8 cellular contexts compared by ENCODE assay signal in the genomic region with DNA sequence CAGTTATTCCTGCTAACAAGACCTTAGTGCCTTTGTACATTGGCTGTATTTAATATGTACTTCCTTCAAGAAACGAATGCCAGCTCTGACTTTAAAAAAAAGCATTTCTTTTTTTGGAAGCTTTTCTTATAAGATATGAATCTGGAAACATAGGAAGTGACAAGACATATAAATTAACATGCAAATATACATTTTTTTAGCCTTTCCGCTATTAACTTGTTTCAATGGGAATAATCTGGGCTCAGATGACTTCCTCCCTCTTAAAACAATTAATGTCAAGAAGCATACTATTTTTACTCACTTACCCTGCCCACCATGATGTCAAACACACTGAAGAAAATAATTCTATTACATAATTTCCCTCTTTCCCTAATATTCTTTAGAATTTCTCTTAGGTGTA. TPM values are rescaled to one million over a fixed set of nuclear protein-coding genes. Genes with fewer than 3 reads are reported as not detected.
DNase-seq lines count a peak whose midpoint lies in the region; ATAC-seq and TF ChIP-seq lines count a peak whose summit lies in the region.

No MANE protein-coding gene starts in this region.

- H3K27me3 ChIP-seq in Peyer's patch (no peaks in the 10 kb centered on the region), psoas muscle (ENCODE audit: insufficient read depth in 3 of 3, low read length in 2 of 3) (no peaks in the 10 kb centered on the region), uterus (no peaks in the 10 kb centered on the region)

- H3K4me1 ChIP-seq in Peyer's patch (peaks cover 0 to 35% (median 7%) of the 10 kb centered on the region in 4 donors), psoas muscle (peaks cover 31% of the 10 kb centered on the region), uterus (no peaks in the 10 kb centered on the region)

- 33 to 51% (median 45%) methylated on average over 2 of the region's 2 CpGs for WGBS in psoas muscle, 3 donors

- TF ChIP-seq CTCF in GM12864 (IDR thresholded peaks at IDR 0.05; ENCODE audit: low read depth, low read length, missing control alignments) (no peak), Peyer's patch (IDR thresholded peaks at IDR 0.05) (no peak), psoas muscle (IDR thresholded peaks at IDR 0.05) (no peak), uterus (IDR thresholded peaks at IDR 0.05) (no peak)

- DNase-seq in GM12864 (ENCODE audit: low read depth) (no peak), Peyer's patch (no peak), epithelial cell of prostate (ENCODE audit: low read depth, low spot score) (no peak), psoas muscle (no peak), uterus (no peak), NCI-H2196 (lab: John Stamatoyannopoulos, UW; ENCODE audit: unreplicated experiment) (no peak)

- TF ChIP-seq POLR2A in Peyer's patch (IDR thresholded peaks at IDR 0.05) (no peak), uterus (IDR thresholded peaks at IDR 0.05) (no peak)

- H3K27ac ChIP-seq in Peyer's patch, result peak overlapping the region in 3 of 4 donors; percentile 96 to 99 (median 97)
- peak overlapping the region; percentile 98 for H3K27ac ChIP-seq in epithelial cell of prostate
- H3K27ac ChIP-seq in psoas muscle, result no peak overlapping the region
- peak overlapping the region in 1 of 2 donors; percentile 85 for H3K27ac ChIP-seq in uterus

- intact Hi-C loops in psoas muscle (cut with DNase I), result loop anchor here in 1 of 2 donors (5.0 kb wide), 1 partner anchor 128 kb away; a partner anchor contains a TSS
- intact Hi-C loops in uterus (cut with DNase I; ENCODE audit: low total_unique reads), result no loop called here

- H3K36me3 ChIP-seq in Peyer's patch (no peaks in the 10 kb centered on the region), psoas muscle (ENCODE audit: insufficient read depth in 1 of 2, low read depth in 1 of 2) (no peaks in the 10 kb centered on the region), uterus (no peaks in the 10 kb centered on the region)

- H3K4me3 ChIP-seq in GM12864 (ENCODE audit: low read depth, low read length), result peak overlapping the region; percentile 63; the same call in 1 of the 2 replicates
- H3K4me3 ChIP-seq in Peyer's patch, result peak overlapping the region in 3 of 4 donors; percentile 85 to 89 (median 88)
- peak overlapping the region; percentile 88 for H3K4me3 ChIP-seq in psoas muscle
- H3K4me3 ChIP-seq in uterus, result no peak overlapping the region

- ATAC-seq in psoas muscle (no peak), GM21526 (IDR thresholded peaks at IDR 0.05; ENCODE audit: low FRiP score, unreplicated experiment) (no peak), GM21360 (IDR thresholded peaks at IDR 0.05; ENCODE audit: unreplicated experiment) (no peak)

- H3K9me3 ChIP-seq in Peyer's patch (no peaks in the 10 kb centered on the region), psoas muscle (no peaks in the 10 kb centered on the region), uterus (no peaks in the 10 kb centered on the region)

RNA-seq across cellular contexts. Expression of a gene that starts 1.4 kb away (rescaled TPM):
- total RNA-seq in Peyer's patch (10 to 100 TPM; 46.2 to 84.2 (median 69.3) TPM), psoas muscle (10 to 100 TPM in 2 of 4 donors, 1 to 10 TPM in 2; 6.2 to 11.5 (median 9.5) TPM), uterus (10 to 100 TPM in 3 of 4 donors, 1 to 10 TPM in 1; 1.8 to 37.5 (median 19.5) TPM)
- 1 to 10 TPM; 1.4 to 4.6 (median 1.6) TPM for polyA plus RNA-seq in psoas muscle

Comparison
In these comparisons a context has a peak if more than half of its experiments do, and no peak if none do; other contexts are left out.
1. H3K4me3 ChIP-seq: peak in GM12864 (single experiment), Peyer's patch (3 of 4) and psoas muscle (single experiment); none in uterus (0 of 2).